In genomic region chr20:23141450-23142161, GRCh38 we compare ENCODE assay signal across 14 cellular contexts. TPM values are rescaled to one million over a fixed set of nuclear protein-coding genes. Genes with fewer than 3 reads are reported as not detected.
DNase-seq lines count a peak whose midpoint lies in the region; ATAC-seq, FAIRE-seq and TF ChIP-seq lines count a peak whose summit lies in the region.
"Had no signal": no experiment of that assay in that cellular context is flagged by ENCODE, and none has a peak within 500 bp of the region (broad histone marks: within the 10 kb centered on the region; RNA-seq: fewer than 3 reads in every experiment).

No MANE protein-coding gene starts in this region.

- no peaks in the 10 kb centered on the region; a peak in 1 of 22 replicates for H3K9me3 ChIP-seq in BLaER1 treated with 17β-estradiol and CSF1 and Interleukin-3, amounts not matched to agents 10 nM and 100 nM (replicated peaks in 1 of 11)
- no peaks in the 10 kb centered on the region for H3K9me3 ChIP-seq in HCT116 (ENCODE audit: control insufficient read depth in 1 of 2, insufficient read depth in 1 of 2, low read depth in 1 of 2, low read length in 2 of 2)
- H3K9me3 ChIP-seq in GM12878 (replicated peaks; ENCODE audit: control insufficient read depth, insufficient read depth, low read length) = no peaks in the 10 kb centered on the region

- RAD21 ChIA-PET in HCT116 (lab: Charles Lee; ENCODE audit: low non-redundant PET in 1 of 2, low total read pairs in 2 of 2, uncharacterized antibody in 2 of 2, unreplicated experiment in 2 of 2) (no interaction called here), GM12878 (lab: Charles Lee; ENCODE audit: unreplicated experiment) (interaction anchor here (0.9 to 1.7 kb wide), 4 partner anchors 16 to 75 kb away, joined by 3 to 6 read pairs (median 3); no protein-coding TSS in a partner anchor)

- no peaks in the 10 kb centered on the region for H4K20me1 ChIP-seq in BLaER1 treated with 17β-estradiol and CSF1 and Interleukin-3, amounts not matched to agents 10 nM and 100 nM
- H4K20me1 ChIP-seq in HCT116 (ENCODE audit: insufficient read depth) (no peaks in the 10 kb centered on the region), GM12878 (ENCODE audit: control insufficient read depth, insufficient read depth) (no peaks in the 10 kb centered on the region)

- no peaks in the 10 kb centered on the region for H3K36me3 ChIP-seq in BLaER1 treated with 17β-estradiol and CSF1 and Interleukin-3, amounts not matched to agents 10 nM and 100 nM
- H3K36me3 ChIP-seq in HCT116 (ENCODE audit: control insufficient read depth in 1 of 2, insufficient read depth in 2 of 2, low read length in 2 of 2) (no peaks in the 10 kb centered on the region), GM12878 (ENCODE audit: control insufficient read depth in 2 of 2, insufficient read depth in 2 of 2, low read length in 1 of 2) (no peaks in the 10 kb centered on the region)

- ATAC-seq in HCT116 = no peak
- no peak for ATAC-seq in GM12878
- no peak for ATAC-seq in omental fat pad (ENCODE audit: low FRiP score)
- ATAC-seq in GM19452 (IDR thresholded peaks at IDR 0.05; ENCODE audit: unreplicated experiment) = no peak
- no peak for ATAC-seq in GM21360 (IDR thresholded peaks at IDR 0.05; ENCODE audit: unreplicated experiment)

- TF ChIP-seq CTCF in HCT116 (IDR thresholded peaks at IDR 0.05 in 2 of 3, conservative IDR thresholded peaks at IDR 0.05 in 1 of 3; ENCODE audit: borderline replicate concordance in 1 of 3, insufficient read depth in 1 of 3, low read depth in 2 of 3, low read length in 2 of 3) (no peak), GM12878 (IDR thresholded peaks at IDR 0.05 in 2 of 3, conservative IDR thresholded peaks at IDR 0.05 in 1 of 3; ENCODE audit: control insufficient read depth in 2 of 3, extremely low read depth in 1 of 3, insufficient read depth in 1 of 3, low read depth in 3 of 3, low read length in 3 of 3) (no peak), omental fat pad (IDR thresholded peaks at IDR 0.05) (no peak), glutamatergic neuron (IDR thresholded peaks at IDR 0.05; ENCODE audit: partially characterized antibody, unreplicated experiment) (no peak)

- no peaks in the 10 kb centered on the region for H3K9me2 ChIP-seq in HCT116 (ENCODE audit: insufficient read depth)

- no peaks in the 10 kb centered on the region for H3K79me2 ChIP-seq in HCT116 (ENCODE audit: insufficient read depth, low read length)
- H3K79me2 ChIP-seq in GM12878 (ENCODE audit: control insufficient read depth, insufficient read depth, low read length) = no peaks in the 10 kb centered on the region

- in situ Hi-C loops in GM12878 (cut with MboI) = no loop called here

- H3K27me3 Mint-ChIP-seq in glutamatergic neuron (ENCODE audit: unreplicated experiment) = peaks cover 3% of the 10 kb centered on the region

- peaks cover 5% of the 10 kb centered on the region for H3K9me3 Mint-ChIP-seq in glutamatergic neuron (ENCODE audit: unreplicated experiment)
- H3K9me3 Mint-ChIP-seq: CD8-positive, alpha-beta memory T cell had no signal

- TF ChIP-seq RAD21 in HCT116 (IDR thresholded peaks at IDR 0.05; ENCODE audit: low read depth) (no peak), GM12878 (IDR thresholded peaks at IDR 0.05; ENCODE audit: insufficient read depth, low read depth, low read length) (no peak)

- peak overlapping the region; percentile 61 to 98 (median 91); a peak in 21 of 22 replicates for H3K4me2 ChIP-seq in BLaER1 treated with 17β-estradiol and CSF1 and Interleukin-3, amounts not matched to agents 10 nM and 100 nM
- peak overlapping the region; percentile 52; the same call in 1 of the 2 replicates for H3K4me2 ChIP-seq in HCT116 (ENCODE audit: low read length)
- peak overlapping the region; percentile 34; the same call in 1 of the 2 replicates for H3K4me2 ChIP-seq in GM12878 (ENCODE audit: control insufficient read depth, insufficient read depth)

- TF ChIP-seq POLR2A in HCT116 (IDR thresholded peaks at IDR 0.05; ENCODE audit: borderline replicate concordance, extremely low read depth, insufficient read depth, insufficient read length) (no peak), GM12878 (IDR thresholded peaks at IDR 0.05; ENCODE audit: low read depth, low read length) (no peak)

- intact Hi-C loops in HCT116 (cut with micrococcal nuclease) (loop anchor here (10.0 kb wide), 1 partner anchor 213 kb away; the partner anchor contains the start of gene NXT1), GM12878 (cut with micrococcal nuclease; ENCODE audit: unreplicated experiment) (no loop called here)

- H3K27ac ChIP-seq in BLaER1 treated with 17β-estradiol and CSF1 and Interleukin-3, amounts not matched to agents 10 nM and 100 nM = peak overlapping the region in 10 of 11 experiments; percentile 52 to 87 (median 82); a peak in 18 of 22 replicates
- H3K27ac ChIP-seq in HCT116 (ENCODE audit: low read depth, low read length) (no peak overlapping the region), GM12878 (ENCODE audit: control insufficient read depth, insufficient read depth) (no peak overlapping the region)

- no peak for TF ChIP-seq EP300 in GM12878 (IDR thresholded peaks at IDR 0.05; ENCODE audit: borderline replicate concordance in 1 of 2, control insufficient read depth in 1 of 2, low read depth in 2 of 2, low read length in 2 of 2)

- H3K36me3 Mint-ChIP-seq in glutamatergic neuron (ENCODE audit: unreplicated experiment) = no peaks in the 10 kb centered on the region
- H3K36me3 Mint-ChIP-seq: CD8-positive, alpha-beta memory T cell had no signal

- H2AFZ ChIP-seq in HCT116 (ENCODE audit: low read depth, low read length, poor library complexity, severe bottlenecking) (no peak overlapping the region), GM12878 (ENCODE audit: control insufficient read depth, low read depth, low read length) (no peak overlapping the region)

- no peak overlapping the region for H3K27ac Mint-ChIP-seq in glutamatergic neuron (ENCODE audit: unreplicated experiment)

- CTCF ChIA-PET in HCT116 (lab: Charles Lee) (no interaction called here), GM12878 (lab: Yijun Ruan, JAX) (interaction anchor here (1.3 to 2.9 kb wide), 6 partner anchors 9 to 91 kb away, joined by 3 to 11 read pairs (median 4); no protein-coding TSS in a partner anchor)

- peaks cover 43 to 95% (median 94%) of the 10 kb centered on the region in 10 experiments for H3K4me1 ChIP-seq in BLaER1 treated with 17β-estradiol and CSF1 and Interleukin-3, amounts not matched to agents 10 nM and 100 nM
- H3K4me1 ChIP-seq in HCT116 (ENCODE audit: control insufficient read depth in 1 of 2, insufficient read depth in 2 of 2, low read length in 2 of 2) (peaks cover 11 to 57% of the 10 kb centered on the region in 2 experiments; a peak in 3 of 4 replicates), GM12878 (ENCODE audit: control insufficient read depth, insufficient read depth, low read length) (peaks cover 24% of the 10 kb centered on the region)

- no peaks in the 10 kb centered on the region for H3K27me3 ChIP-seq in BLaER1 treated with 17β-estradiol and CSF1 and Interleukin-3, amounts not matched to agents 10 nM and 100 nM
- H3K27me3 ChIP-seq in HCT116 (ENCODE audit: insufficient read depth, low read length) (no peaks in the 10 kb centered on the region), GM12878 (replicated peaks in 1 of 2; ENCODE audit: control insufficient read depth in 2 of 2, insufficient read depth in 2 of 2, low read length in 1 of 2) (no peaks in the 10 kb centered on the region)

- no peak overlapping the region for H3K4me3 Mint-ChIP-seq in glutamatergic neuron (ENCODE audit: unreplicated experiment)
- H3K4me3 Mint-ChIP-seq: CD8-positive, alpha-beta memory T cell had no signal

- no TSS peak for BruUV-seq in HCT116 (replicated peaks; lab: Mats Ljungman, UMichigan)
- BruUV-seq in GM12878 (replicated peaks; lab: Mats Ljungman, UMichigan) = no TSS peak

- peak overlapping the region in 6 of 11 experiments; percentile 4 to 74 (median 18); a peak in 5 of 22 replicates for H3K9ac ChIP-seq in BLaER1 treated with 17β-estradiol and CSF1 and Interleukin-3, amounts not matched to agents 10 nM and 100 nM
- no peak overlapping the region for H3K9ac ChIP-seq in HCT116 (ENCODE audit: low read length)
- H3K9ac ChIP-seq in GM12878 (ENCODE audit: control insufficient read depth, insufficient read depth, low read length) = no peak overlapping the region

- FAIRE-seq in GM12878 (lab: Jason Lieb, UNC) = no peak
- FAIRE-seq: RCC 7860 had no signal

- POLR2A ChIA-PET in HCT116 (lab: Charles Lee) (no interaction called here), GM12878 (lab: Charles Lee) (interaction anchor here (2.1 kb wide), 1 partner anchor 16 kb away, joined by 7 read pairs; no protein-coding TSS in a partner anchor)

- WGBS in GM12878 (ENCODE audit: insufficient coverage, insufficient replicate concordance, low lambda C conversion rate, missing lambda C conversion rate) = 64% methylated on average over 10 of the region's 10 CpGs

- SMC1A ChIA-PET in GM12878 (lab: Charles Lee; ENCODE audit: uncharacterized antibody, unreplicated experiment) = interaction anchor here (0.8 to 6.1 kb wide), 9 partner anchors 9 to 59 kb away, joined by 3 to 28 read pairs (median 4); no protein-coding TSS in a partner anchor

- DNase-seq in HCT116 (ENCODE audit: low read depth, low spot score) (no peak), GM12878 (ENCODE audit: low read depth, low spot score) (no peak), omental fat pad (ENCODE audit: low spot score) (peak; percentile 21), glutamatergic neuron (no peak)
- DNase-seq: activated CD4-positive, alpha-beta T cell treated with anti-CD3 and anti-CD28 coated beads, Interleukin-2, amount 50 U/mL, for 48 hours; activated naive CD4-positive, alpha-beta T cell; CD8-positive, alpha-beta memory T cell; NCI-H1092 treated with DMSO at 0.1 percent for 48 hours; NCI-H446 treated with DMSO at 0.1 percent for 48 hours; T-helper 9 cell had no signal

- peaks cover 3% of the 10 kb centered on the region for H3K4me1 Mint-ChIP-seq in glutamatergic neuron (ENCODE audit: low read depth, unreplicated experiment)

- H3K4me3 ChIP-seq in BLaER1 treated with 17β-estradiol and CSF1 and Interleukin-3, amounts not matched to agents 10 nM and 100 nM = no peak overlapping the region; a peak in 1 of 20 replicates
- H3K4me3 ChIP-seq in HCT116 (replicated peaks in 1 of 2; ENCODE audit: low read depth in 1 of 2, low read length in 2 of 2) (no peak overlapping the region), GM12878 (no peak overlapping the region)

RNA-seq across cellular contexts. Expression of gene CD93, which starts 55.5 kb away (rescaled TPM):
- 0.07 TPM for total RNA-seq in HCT116 (2021; ENCODE audit: unreplicated experiment)
- not detected in 2 replicates for polyA plus RNA-seq in HCT116 (2012)
- 1.5 and 1.8 TPM in 2 replicates for total RNA-seq in GM12878 (2013; cell fraction: nucleolus; rRNA removed)
- 2.3 and 2.7 TPM in 2 replicates for total RNA-seq in GM12878 (2014; rRNA removed)
- 1.3 TPM in 2 replicates for total RNA-seq in GM12878 (2014; rRNA removed; fragmentation: Illumina TruSeq; extraction: Trizol)
- 2.5 and 2.6 TPM in 2 replicates for total RNA-seq in GM12878 (2021)
- 0.26 TPM for polyA plus RNA-seq in GM12878 (2011; ENCODE audit: low read depth)
- 0.20 and 0.22 TPM in 2 replicates for polyA plus RNA-seq in GM12878 (2011; rRNA removed)
- polyA plus RNA-seq in GM12878 (2011; cell fraction: cytosol; rRNA removed) = 0.15 and 0.17 TPM in 2 replicates
- 0.18 and 0.30 TPM in 2 replicates for polyA plus RNA-seq in GM12878 (2011; cell fraction: nucleus; rRNA removed)
- polyA plus RNA-seq in GM12878 (2012) = 0.24 and 0.28 TPM in 2 replicates
- 1.6 TPM in 2 replicates for polyA plus RNA-seq in GM12878 (2014; fragmentation: Illumina TruSeq; extraction: Trizol)
- under 1 TPM; 0.35 to 0.55 TPM for polyA plus RNA-seq in GM12878 (2014; fragmentation: Nextera tagmentation; extraction: Ambion mirVana)
- 1.3 and 1.5 TPM in 2 replicates for polyA plus RNA-seq in GM12878 (2014; rRNA removed)
- polyA plus RNA-seq in GM12878 (2016; fragmentation: Nextera tagmentation; extraction: Ambion mirVana) = under 1 TPM; 0.27 to 0.30 TPM
- 0.26 and 0.29 TPM in 2 replicates for polyA minus RNA-seq in GM12878 (2011; rRNA and poly(A)+ RNA removed)
- 0.10 TPM in 1 of 2 replicates, not detected in the other for polyA minus RNA-seq in GM12878 (2011; cell fraction: cytosol; rRNA and poly(A)+ RNA removed)
- 0.12 and 0.29 TPM in 2 replicates for polyA minus RNA-seq in GM12878 (2011; cell fraction: nucleus; rRNA and poly(A)+ RNA removed)
- 100 to 1,000 TPM in 3 of 4 donors, 10 to 100 TPM in 1; 43.8 to 227 (median 140) TPM for total RNA-seq in omental fat pad
- total RNA-seq in glutamatergic neuron (ENCODE audit: unreplicated experiment) = not detected

Comparison
In these comparisons a context has a peak if more than half of its experiments do, and no peak if none do; other contexts are left out.
1. H3K27ac ChIP-seq: peak in BLaER1 treated with 17β-estradiol and CSF1 and Interleukin-3, amounts not matched to agents 10 nM and 100 nM (10 of 11); none in HCT116 (single experiment) and GM12878 (single experiment).
2. H3K4me2 ChIP-seq: peak in every context shown above with its lines; median percentile 91 in BLaER1 treated with 17β-estradiol and CSF1 and Interleukin-3, amounts not matched to agents 10 nM and 100 nM; 52 in HCT116; 34 in GM12878.
3. H3K9ac ChIP-seq: peak in BLaER1 treated with 17β-estradiol and CSF1 and Interleukin-3, amounts not matched to agents 10 nM and 100 nM (6 of 11); none in HCT116 (single experiment) and GM12878 (single experiment).
4. RNA of gene CD93, which starts 55.5 kb away (total RNA-seq): 43.8 to 227 TPM in omental fat pad; 1.3 to 2.7 TPM in GM12878, 0.07 TPM in HCT116 (single experiment) and not detected in glutamatergic neuron (single experiment); every median in the first group is over 10 times any median in the second.